In the genomic region with DNA sequence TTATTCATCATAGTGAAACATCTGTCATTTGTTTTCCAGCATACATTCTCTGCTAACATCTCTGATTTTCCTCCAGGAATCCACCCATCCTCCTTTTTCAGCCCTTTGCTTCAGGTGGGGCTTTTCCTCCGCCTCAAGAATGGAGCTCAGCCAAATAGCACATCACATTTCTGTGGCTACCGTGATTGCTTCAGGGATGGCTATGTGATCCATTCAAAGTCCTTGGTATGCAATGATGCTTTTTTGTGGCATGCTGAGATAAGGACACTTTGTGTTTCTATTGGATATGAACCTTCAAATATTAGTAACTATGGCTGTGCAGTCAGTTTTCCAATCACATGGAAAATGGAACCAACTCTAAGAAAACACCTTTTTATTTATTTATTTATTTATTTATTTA, we compare ENCODE assay signal across 1 cellular context. TPM values are rescaled to one million over a fixed set of nuclear protein-coding genes. Genes with fewer than 3 reads are reported as not detected.
"Had no signal": no experiment of that assay in that cellular context is flagged by ENCODE, and none has a peak within 500 bp of the region (broad histone marks: within the 10 kb centered on the region; RNA-seq: fewer than 3 reads in every experiment).

No MANE protein-coding gene starts in this region.

RNA-seq across cellular contexts. Expression of gene SKA3, which starts 18.4 kb away (rescaled TPM):
- total RNA-seq: mesenteric fat pad had no signal
